23 cellular contexts compared by ENCODE assay signal in genomic region chr3:25169146-25169545, GRCh38.
"Had no signal": no experiment of that assay in that cellular context is flagged by ENCODE, and none has a peak within 500 bp of the region (broad histone marks: within the 10 kb centered on the region; RNA-seq: fewer than 3 reads in every experiment).

No MANE protein-coding gene starts in this region.

- H3K4me3 ChIP-seq: esophagus squamous epithelium, hepatocyte, lung, psoas muscle, right lobe of liver, spleen, tibial artery, upper lobe of left lung, uterus had no signal

- H3K27me3 ChIP-seq: esophagus squamous epithelium, foreskin keratinocyte, hepatocyte, neutrophil, right lobe of liver, spleen, tibial artery, upper lobe of left lung, uterus had no signal

- H3K4me1 ChIP-seq: foreskin keratinocyte, psoas muscle, right lobe of liver, spleen, tibial artery, upper lobe of left lung, uterus had no signal

- H3K27ac ChIP-seq: esophagus squamous epithelium, foreskin keratinocyte, hepatocyte, neutrophil, psoas muscle, right lobe of liver, spleen, tibial artery, upper lobe of left lung, uterus had no signal

- H2AFZ ChIP-seq: hepatocyte had no signal

- DNase-seq: dermis blood vessel endothelial cell; esophagus squamous epithelium; foreskin keratinocyte; head of caudate nucleus; left cardiac atrium; left ventricle myocardium superior; mesenchymal stem cell; naive thymus-derived CD4-positive, alpha-beta T cell; nephron progenitor cell; psoas muscle; retina; right lobe of liver; spleen; stimulated activated CD4-positive, alpha-beta T cell treated with anti-CD3 and anti-CD28 coated beads, Interleukin-15, amount 100 ng/mL, for 24 hours; stimulated activated CD4-positive, alpha-beta T cell treated with anti-CD3 and anti-CD28 coated beads, Interleukin-1b, Interleukin-23, amount 100 ng/mL, for 48 hours; stimulated activated CD4-positive, alpha-beta T cell treated with anti-CD3 and anti-CD28 coated beads, Interleukin-4, amount 100 ng/mL, for 24 hours; tibial artery; upper lobe of left lung; uterus had no signal

- H3K79me2 ChIP-seq: hepatocyte had no signal

- H3K36me3 ChIP-seq: esophagus squamous epithelium, neutrophil, right lobe of liver, spleen, tibial artery, upper lobe of left lung, uterus had no signal

- H3K9me3 ChIP-seq: neutrophil, psoas muscle, right lobe of liver, upper lobe of left lung, uterus had no signal

- FAIRE-seq: kidney had no signal

- H3K4me2 ChIP-seq: hepatocyte had no signal
